In the genomic region with DNA sequence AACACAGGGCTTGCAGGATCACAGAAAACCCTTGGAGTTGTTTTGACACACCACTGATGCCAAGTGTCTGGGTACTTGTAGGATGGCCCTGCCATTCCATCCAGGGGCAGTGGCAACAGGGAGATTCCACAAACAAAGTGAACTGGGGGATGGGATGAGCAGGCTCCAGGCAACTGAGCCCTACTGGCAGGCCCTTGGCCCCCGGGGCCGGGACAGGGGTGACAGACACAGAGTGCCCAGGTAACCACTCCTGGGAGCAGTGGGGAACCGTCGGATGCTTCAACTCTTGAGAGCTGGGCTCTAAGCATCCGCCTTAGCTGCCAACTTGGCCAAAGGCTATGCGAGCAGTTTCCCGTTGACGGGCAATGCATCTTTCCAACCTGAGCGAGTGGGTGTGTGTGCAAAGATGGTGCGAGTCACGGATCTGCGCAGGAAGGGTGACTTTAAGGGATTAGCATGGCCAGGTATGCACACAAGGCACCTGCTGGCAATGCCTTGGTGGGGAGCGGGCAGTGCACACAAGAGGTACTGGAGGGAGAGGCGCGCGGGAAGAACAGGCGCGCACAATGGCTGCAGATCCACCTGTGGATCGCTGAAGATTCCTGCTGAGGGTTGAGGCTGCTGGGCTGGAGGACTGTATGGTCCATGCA, we compare ENCODE assay signal across 16 cellular contexts.
A peak's percentile ranks its signal among the peaks of the same experiment; 100 is the strongest.
DNase-seq lines count a peak whose midpoint lies in the region; ATAC-seq lines count a peak whose summit lies in the region.
"Had no signal": no experiment of that assay in that cellular context is flagged by ENCODE, and none has a peak within 500 bp of the region (broad histone marks: within the 10 kb centered on the region; RNA-seq: fewer than 3 reads in every experiment).

No MANE protein-coding gene starts in this region.

- DNase-seq in NCI-H146 (lab: John Stamatoyannopoulos, UW), result peak; percentile 2
- no peak for DNase-seq in NCI-H146 treated with DMSO at 0.1 percent for 48 hours (lab: John Stamatoyannopoulos, UW; ENCODE audit: unreplicated experiment)
- DNase-seq in dedifferentiated amniotic fluid mesenchymal stem cell (ENCODE audit: extremely low spot score), result peak; percentile 5
- DNase-seq in trophoblast cell, result no peak
- DNase-seq in germinal center (ENCODE audit: low spot score), result no peak
- DNase-seq in activated naive CD8-positive, alpha-beta T cell treated with anti-CD3 and anti-CD28 coated beads, Interleukin-2, amount 50 U/mL, for 24 hours, result no peak
- no peak for DNase-seq in NCI-H1048 (lab: John Stamatoyannopoulos, UW)
- DNase-seq in SIG-M5 treated with dmso at 0.1 percent for 504 hours (lab: John Stamatoyannopoulos, UW; ENCODE audit: unreplicated experiment), result no peak
- DNase-seq: CD8-positive, alpha-beta T cell; COR-L47; DMS153; DND-41; GDM1 had no signal

- H3K4ac ChIP-seq in trophoblast cell (ENCODE audit: low read depth, low read length), result no peak overlapping the region

- no peaks in the 10 kb centered on the region for H3K36me3 Mint-ChIP-seq in activated naive CD8-positive, alpha-beta T cell treated with anti-CD3 and anti-CD28 coated beads, Interleukin-2, amount 50 U/mL, for 24 hours (ENCODE audit: low read depth)
- H3K36me3 Mint-ChIP-seq: CD14-positive monocyte; CD8-positive, alpha-beta T cell had no signal

- H3K4me3 ChIP-seq in trophoblast cell (ENCODE audit: low read depth, low read length), result peak overlapping the region; percentile 31

- H3K79me2 ChIP-seq in trophoblast cell (ENCODE audit: control insufficient read depth, insufficient read depth, low read length, poor library complexity), result no peaks in the 10 kb centered on the region

- no peaks in the 10 kb centered on the region for H3K4me1 ChIP-seq in trophoblast cell (ENCODE audit: control insufficient read depth in 1 of 2, insufficient read depth in 2 of 2, low read length in 2 of 2)

- WGBS in trophoblast cell (ENCODE audit: extremely low coverage, insufficient coverage, insufficient read length), result no CpG with 5 or more reads among the region's 19 CpGs

- no peak overlapping the region for H3K18ac ChIP-seq in trophoblast cell (ENCODE audit: low read length)

- H2AFZ ChIP-seq in trophoblast cell (ENCODE audit: insufficient read depth, low read length, poor library complexity), result no peak overlapping the region

- H3K14ac ChIP-seq in trophoblast cell (ENCODE audit: low read length), result no peak overlapping the region

- H3K27ac ChIP-seq in trophoblast cell (ENCODE audit: low read depth, low read length), result no peak overlapping the region
- H3K27ac ChIP-seq: 22Rv1 had no signal

- peaks cover 31% of the 10 kb centered on the region for H3K27me3 Mint-ChIP-seq in activated naive CD8-positive, alpha-beta T cell treated with anti-CD3 and anti-CD28 coated beads, Interleukin-2, amount 50 U/mL, for 24 hours

- no peak overlapping the region for H4K8ac ChIP-seq in trophoblast cell (ENCODE audit: low read depth, low read length)

- H3K9me3 ChIP-seq in trophoblast cell (ENCODE audit: insufficient read depth, low read depth, low read length), result peaks cover 3% of the 10 kb centered on the region

- no peak overlapping the region for H2AK5ac ChIP-seq in trophoblast cell (ENCODE audit: low read length)

- H4K91ac ChIP-seq in trophoblast cell (ENCODE audit: low read depth, low read length), result no peak overlapping the region

- no peaks in the 10 kb centered on the region for H3K79me1 ChIP-seq in trophoblast cell (ENCODE audit: low read length)

- H4K12ac ChIP-seq in trophoblast cell (ENCODE audit: low read depth, low read length), result no peak overlapping the region

- H3K36me3 ChIP-seq in trophoblast cell (ENCODE audit: control insufficient read depth in 1 of 2, insufficient read depth in 2 of 2, low read length in 2 of 2), result no peaks in the 10 kb centered on the region

- no peak overlapping the region for H2BK12ac ChIP-seq in trophoblast cell (ENCODE audit: low read length)

- H3K4me1 Mint-ChIP-seq in activated naive CD8-positive, alpha-beta T cell treated with anti-CD3 and anti-CD28 coated beads, Interleukin-2, amount 50 U/mL, for 24 hours, result no peaks in the 10 kb centered on the region
- H3K4me1 Mint-ChIP-seq: CD14-positive monocyte had no signal

- H3K23ac ChIP-seq in trophoblast cell (ENCODE audit: low read length), result peak overlapping the region; percentile 47

- H3K4me3 Mint-ChIP-seq in activated naive CD8-positive, alpha-beta T cell treated with anti-CD3 and anti-CD28 coated beads, Interleukin-2, amount 50 U/mL, for 24 hours, result no peak overlapping the region
- H3K4me3 Mint-ChIP-seq: CD8-positive, alpha-beta T cell had no signal

- no peaks in the 10 kb centered on the region for H3K9me3 Mint-ChIP-seq in activated naive CD8-positive, alpha-beta T cell treated with anti-CD3 and anti-CD28 coated beads, Interleukin-2, amount 50 U/mL, for 24 hours
- H3K9me3 Mint-ChIP-seq: CD14-positive monocyte; CD8-positive, alpha-beta T cell had no signal

- no peak overlapping the region for H3K27ac Mint-ChIP-seq in activated naive CD8-positive, alpha-beta T cell treated with anti-CD3 and anti-CD28 coated beads, Interleukin-2, amount 50 U/mL, for 24 hours
- H3K27ac Mint-ChIP-seq: CD8-positive, alpha-beta T cell had no signal

- ATAC-seq in activated naive CD8-positive, alpha-beta T cell treated with anti-CD3 and anti-CD28 coated beads, Interleukin-2, amount 50 U/mL, for 24 hours, result no peak
- ATAC-seq: CD8-positive, alpha-beta T cell; HCT116 had no signal

- H3K4me2 ChIP-seq in trophoblast cell (ENCODE audit: low read length), result no peak overlapping the region

- no peak overlapping the region for H2BK120ac ChIP-seq in trophoblast cell (ENCODE audit: insufficient read depth, low read length, poor library complexity)

- no peak overlapping the region for H3K9ac ChIP-seq in trophoblast cell (ENCODE audit: low read length)

- H2BK5ac ChIP-seq in trophoblast cell (ENCODE audit: low read depth, low read length, poor library complexity), result no peak overlapping the region

- no peaks in the 10 kb centered on the region for H3K27me3 ChIP-seq in trophoblast cell (ENCODE audit: insufficient read depth, low read length)

Comparison
In these comparisons a context has a peak if more than half of its experiments do, and no peak if none do; other contexts are left out.
1. DNase-seq: peak in NCI-H146 (single experiment) and dedifferentiated amniotic fluid mesenchymal stem cell (single experiment); none in NCI-H146 treated with DMSO at 0.1 percent for 48 hours (single experiment), trophoblast cell (0 of 2), germinal center (single experiment), activated naive CD8-positive, alpha-beta T cell treated with anti-CD3 and anti-CD28 coated beads, Interleukin-2, amount 50 U/mL, for 24 hours (single experiment), NCI-H1048 (single experiment) and SIG-M5 treated with dmso at 0.1 percent for 504 hours (single experiment).